ENCODE assay signal across 11 cellular contexts in genomic region chr10:79407811-79408795, GRCh38. TPM values are rescaled to one million over a fixed set of nuclear protein-coding genes. Genes with fewer than 3 reads are reported as not detected.
A peak's percentile ranks its signal among the peaks of the same experiment; 100 is the strongest.
DNase-seq lines count a peak whose midpoint lies in the region; TF ChIP-seq lines count a peak whose summit lies in the region.
"Had no signal": no experiment of that assay in that cellular context is flagged by ENCODE, and none has a peak within 500 bp of the region (broad histone marks: within the 10 kb centered on the region; RNA-seq: fewer than 3 reads in every experiment).

No MANE protein-coding gene starts in this region.

- H3K4me2 ChIP-seq in SK-N-SH: peak overlapping the region; percentile 62; the same call in 1 of the 2 replicates

- H3K36me3 Mint-ChIP-seq in neural crest cell (ENCODE audit: low read depth): no peaks in the 10 kb centered on the region
- H3K36me3 Mint-ChIP-seq in activated T-cell treated with anti-CD3 and anti-CD28 coated beads, Interleukin-2, amount 50 U/mL, for 24 hours (ENCODE audit: low read depth): no peaks in the 10 kb centered on the region

- 48% methylated on average over 15 of the region's 17 CpGs for WGBS in SK-N-SH (ENCODE audit: low lambda C conversion rate)

- intact Hi-C loops in A673 (cut with micrococcal nuclease; ENCODE audit: unreplicated experiment): no loop called here

- H3K9ac ChIP-seq in SK-N-SH: no peak overlapping the region

- H3K4me1 ChIP-seq in A673 (ENCODE audit: insufficient read depth, low read length, poor library complexity, severe bottlenecking) (peaks cover 32% of the 10 kb centered on the region), SK-N-SH (ENCODE audit: control insufficient read depth in 1 of 2, insufficient read depth in 2 of 2, low read depth in 1 of 2, low read length in 1 of 2) (peaks cover 25 to 70% of the 10 kb centered on the region in 2 experiments)

- no TSS peak for BruUV-seq in A673 (replicated peaks; lab: Mats Ljungman, UMichigan)

- no peak overlapping the region for H3K4me3 Mint-ChIP-seq in neural crest cell
- H3K4me3 Mint-ChIP-seq in activated T-cell treated with anti-CD3 and anti-CD28 coated beads, Interleukin-2, amount 50 U/mL, for 24 hours: no peak overlapping the region

- CTCF ChIA-PET in A673 (lab: Charles Lee): no interaction called here
- CTCF ChIA-PET in SK-N-SH (lab: Yijun Ruan, JAX): interaction anchor here (0.8 to 3.4 kb wide), 7 partner anchors 8 to 80 kb away, joined by 3 to 16 read pairs (median 7); no protein-coding TSS in a partner anchor

- peaks cover 6% of the 10 kb centered on the region; the same call in 1 of the 2 replicates for H3K79me2 ChIP-seq in SK-N-SH (ENCODE audit: insufficient read depth)

- TF ChIP-seq CTCF in A673 (conservative IDR thresholded peaks at IDR 0.05; ENCODE audit: low read depth, low read length) (no peak), SK-N-SH (IDR thresholded peaks at IDR 0.05) (no peak), fibroblast of villous mesenchyme (IDR thresholded peaks at IDR 0.05; ENCODE audit: insufficient read depth, low read depth, low read length) (no peak), neural crest cell (conservative IDR thresholded peaks at IDR 0.05) (no peak)

- H3K27me3 ChIP-seq in A673 (replicated peaks; ENCODE audit: insufficient read depth, low read depth, low read length, poor library complexity): no peaks in the 10 kb centered on the region
- H3K27me3 ChIP-seq in SK-N-SH (ENCODE audit: insufficient read depth): no peaks in the 10 kb centered on the region
- H3K27me3 ChIP-seq: breast epithelium had no signal

- H3K4me1 Mint-ChIP-seq in neural crest cell: peaks cover 51% of the 10 kb centered on the region
- H3K4me1 Mint-ChIP-seq in activated T-cell treated with anti-CD3 and anti-CD28 coated beads, Interleukin-2, amount 50 U/mL, for 24 hours (ENCODE audit: low read depth): peaks cover 3% of the 10 kb centered on the region

- H3K36me3 ChIP-seq in A673 (ENCODE audit: insufficient read depth, low read length, poor library complexity, severe bottlenecking) (no peaks in the 10 kb centered on the region), SK-N-SH (replicated peaks in 1 of 2; ENCODE audit: control insufficient read depth in 1 of 2, insufficient read depth in 2 of 2, low read length in 1 of 2) (no peaks in the 10 kb centered on the region)
- H3K36me3 ChIP-seq: breast epithelium had no signal

- H2AFZ ChIP-seq in SK-N-SH (ENCODE audit: low read depth): no peak overlapping the region

- no peaks in the 10 kb centered on the region for H3F3A ChIP-seq in SK-N-SH (replicated peaks; ENCODE audit: insufficient read depth)

- H3K9me3 Mint-ChIP-seq in neural crest cell: no peaks in the 10 kb centered on the region
- no peaks in the 10 kb centered on the region for H3K9me3 Mint-ChIP-seq in activated T-cell treated with anti-CD3 and anti-CD28 coated beads, Interleukin-2, amount 50 U/mL, for 24 hours

- H3K9me3 ChIP-seq in A673 (ENCODE audit: low read depth, low read length, poor library complexity, severe bottlenecking) (no peaks in the 10 kb centered on the region), SK-N-SH (no peaks in the 10 kb centered on the region)
- H3K9me3 ChIP-seq: breast epithelium had no signal

- TF ChIP-seq RAD21 in SK-N-SH (IDR thresholded peaks at IDR 0.05; ENCODE audit: low read length): peak; percentile 21; the same call in 1 of the 2 replicates

- POLR2A ChIA-PET in A673 (lab: Charles Lee; ENCODE audit: low non-redundant PET) (no interaction called here), SK-N-SH (lab: Yijun Ruan, JAX) (interaction anchor here (0.7 to 1.0 kb wide), 4 partner anchors 8 to 80 kb away, joined by 3 to 4 read pairs (median 4); partner anchors contain the start of gene ZCCHC24)

- DNase-seq in A673 (ENCODE audit: low spot score) (no peak), SK-N-SH (peak; percentile 92), fibroblast of villous mesenchyme (ENCODE audit: low read depth) (peak; percentile 82), neural crest cell (ENCODE audit: low read depth, low spot score) (no peak), HuH-7 (ENCODE audit: low spot score) (no peak), NCI-H1436 (lab: John Stamatoyannopoulos, UW) (no peak), DMS79 treated with DMSO at 0.1 percent for 48 hours (lab: John Stamatoyannopoulos, UW) (no peak)
- DNase-seq in activated T-cell treated with anti-CD3 and anti-CD28 coated beads, Interleukin-2, amount 50 U/mL, for 24 hours: no peak
- DNase-seq: NCI-H2081 treated with DMSO at 0.1 percent for 48 hours had no signal

- H3K27ac ChIP-seq in A673 (ENCODE audit: low read depth, low read length, poor library complexity, severe bottlenecking): peak overlapping the region; percentile 30
- H3K27ac ChIP-seq in SK-N-SH (ENCODE audit: low read depth in 2 of 2, low read length in 1 of 2): peak overlapping the region; percentile 24 to 95; a peak in 3 of 4 replicates

- no peak overlapping the region for H3K4me3 ChIP-seq in A673 (ENCODE audit: low read depth, low read length, poor library complexity, severe bottlenecking)
- no peak overlapping the region for H3K4me3 ChIP-seq in SK-N-SH (ENCODE audit: low read depth in 2 of 2, low read length in 1 of 2)
- H3K4me3 ChIP-seq in fibroblast of villous mesenchyme (ENCODE audit: low read depth, low read length): no peak overlapping the region

- TF ChIP-seq EP300 in SK-N-SH (IDR thresholded peaks at IDR 0.05; ENCODE audit: borderline replicate concordance in 1 of 2, low read depth in 1 of 2, low read length in 1 of 2): peak; percentile 82 to 91

- peaks cover 28% of the 10 kb centered on the region; the same call in 1 of the 2 replicates for H4K20me1 ChIP-seq in SK-N-SH (ENCODE audit: insufficient read depth)

- peak overlapping the region; percentile 75 for H3K27ac Mint-ChIP-seq in neural crest cell (ENCODE audit: unreplicated experiment)
- no peak overlapping the region for H3K27ac Mint-ChIP-seq in activated T-cell treated with anti-CD3 and anti-CD28 coated beads, Interleukin-2, amount 50 U/mL, for 24 hours

- H3K27me3 Mint-ChIP-seq in neural crest cell (ENCODE audit: low read depth): no peaks in the 10 kb centered on the region
- no peaks in the 10 kb centered on the region for H3K27me3 Mint-ChIP-seq in activated T-cell treated with anti-CD3 and anti-CD28 coated beads, Interleukin-2, amount 50 U/mL, for 24 hours

- H3K9me2 ChIP-seq in SK-N-SH: no peaks in the 10 kb centered on the region

TF ChIP-seq in SK-N-SH, 30 proteins besides CTCF, POLR2A, EP300 and RAD21 (continues in another document):
- TF ChIP-seq MAX (IDR thresholded peaks at IDR 0.05; ENCODE audit: low read depth): peak; percentile 33; the same call in 1 of the 2 replicates
- TF ChIP-seq NRF1 (IDR thresholded peaks at IDR 0.05; ENCODE audit: low read depth, low read length): no peak
- TF ChIP-seq RCOR1 (IDR thresholded peaks at IDR 0.05; ENCODE audit: low read length): peak; percentile 88
- TF ChIP-seq USF2 (IDR thresholded peaks at IDR 0.05; ENCODE audit: borderline replicate concordance, low read depth, low read length): no peak
- TF ChIP-seq TCF12 (IDR thresholded peaks at IDR 0.05): peak; percentile 98
- TF ChIP-seq JUND (IDR thresholded peaks at IDR 0.05): no peak
- no peak for TF ChIP-seq SMC3 (IDR thresholded peaks at IDR 0.05; ENCODE audit: low read depth, low read length)
- no peak for TF ChIP-seq MEF2A (IDR thresholded peaks at IDR 0.05; ENCODE audit: borderline replicate concordance, low read depth)
- no peak for TF ChIP-seq IRF3 (IDR thresholded peaks at IDR 0.05; ENCODE audit: low read depth, low read length)
- TF ChIP-seq SIN3A (IDR thresholded peaks at IDR 0.05; ENCODE audit: borderline replicate concordance, low read depth, low read length): peak; percentile 49; the same call in 1 of the 2 replicates
- no peak; the same call in 1 of the 2 replicates for TF ChIP-seq FOSL2 (IDR thresholded peaks at IDR 0.05; ENCODE audit: borderline replicate concordance, low read depth)
- TF ChIP-seq NFIC (IDR thresholded peaks at IDR 0.05; ENCODE audit: borderline replicate concordance): peak; percentile 94
- TF ChIP-seq YY1 (IDR thresholded peaks at IDR 0.05; ENCODE audit: low read depth): no peak
- TF ChIP-seq GABPA (IDR thresholded peaks at IDR 0.05; ENCODE audit: low read depth): no peak

RNA-seq across cellular contexts. Expression of gene ZCCHC24, which starts 37.3 kb away (rescaled TPM):
- 9.8 and 17.9 TPM in 2 replicates for total RNA-seq in A673 (2021)
- 15.8 and 16.2 TPM in 2 replicates for polyA plus RNA-seq in SK-N-SH (2012; rRNA removed)
- polyA plus RNA-seq in SK-N-SH (2012; cell fraction: cytosol; rRNA removed): 10.3 and 13.2 TPM in 2 replicates
- polyA plus RNA-seq in SK-N-SH (2012; cell fraction: nucleus; rRNA removed): 12.8 and 15.3 TPM in 2 replicates
- 28.7 and 36.7 TPM in 2 replicates for total RNA-seq in fibroblast of villous mesenchyme
- total RNA-seq in neural crest cell: 24.3 and 26.5 TPM in 2 replicates
- total RNA-seq: HT-29 had no signal

Comparison
In these comparisons a context has a peak if more than half of its experiments do, and no peak if none do; other contexts are left out.
1. DNase-seq: peak in SK-N-SH (single experiment) and fibroblast of villous mesenchyme (single experiment); none in A673 (single experiment), neural crest cell (single experiment), HuH-7 (single experiment), NCI-H1436 (single experiment), activated T-cell treated with anti-CD3 and anti-CD28 coated beads, Interleukin-2, amount 50 U/mL, for 24 hours (single experiment) and DMS79 treated with DMSO at 0.1 percent for 48 hours (single experiment).